ENCODE assay signal across 19 cellular contexts in the genomic region with DNA sequence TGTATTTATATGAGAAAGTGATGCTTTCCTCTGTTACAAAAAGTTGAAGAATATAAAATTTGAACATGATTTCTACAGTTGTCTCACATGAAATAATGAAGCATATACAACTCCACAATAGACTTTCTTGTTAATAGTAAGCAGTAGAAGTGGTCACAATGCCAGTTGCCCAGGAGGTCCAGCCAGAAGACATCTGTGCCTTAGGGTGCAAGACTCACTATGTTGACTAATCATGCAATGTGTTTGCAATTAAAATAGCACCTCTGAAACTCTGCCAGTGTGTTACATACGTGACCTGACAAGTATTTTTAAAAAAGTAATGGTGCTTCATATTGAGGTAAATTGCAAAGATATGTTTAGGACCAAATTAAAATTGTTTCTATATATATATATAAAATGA.
"Had no signal": no experiment of that assay in that cellular context is flagged by ENCODE, and none has a peak within 500 bp of the region (broad histone marks: within the 10 kb centered on the region; RNA-seq: fewer than 3 reads in every experiment).

No MANE protein-coding gene starts in this region.

- ATAC-seq: left cardiac atrium; left ventricle myocardium superior; natural killer cell treated with Interleukin-12 subunit alpha and Interleukin-12 subunit beta and Interleukin-15 and Interleukin-18, amount 100 ng/mL, for 72 hours; pancreas; right cardiac atrium had no signal

- H3K4me2 ChIP-seq: hepatocyte, neural progenitor cell had no signal

- H3K4me3 ChIP-seq: coronary artery, hepatocyte, lung, neural progenitor cell, pancreas had no signal

- H3K36me3 ChIP-seq: neural progenitor cell, pancreas had no signal

- H3K9me3 ChIP-seq: pancreas had no signal

- H3K9ac ChIP-seq: neural progenitor cell had no signal

- H3K27me3 ChIP-seq: hepatocyte, neural progenitor cell, pancreas had no signal

- DNase-seq: effector CD4-positive, alpha-beta T cell; endodermal cell; kidney; left cardiac atrium; left ventricle myocardium superior; mesenchymal stem cell; midbrain; occipital lobe; pancreas; right cardiac atrium; small intestine; stimulated activated CD4-positive, alpha-beta T cell treated with anti-CD3 and anti-CD28 coated beads, Interleukin-12 subunit alpha, Interleukin-12 subunit beta, amount 100 ng/mL, for 4 hours; stimulated activated CD4-positive, alpha-beta T cell treated with anti-CD3 and anti-CD28 coated beads, Interleukin-2, amount 100 ng/mL, for 48 hours; stimulated activated naive CD4-positive, alpha-beta T cell treated with Interleukin-2 at 50 U/mL for 16 hours had no signal

- H2AFZ ChIP-seq: hepatocyte, neural progenitor cell had no signal

- H3K27ac ChIP-seq: coronary artery, hepatocyte, neural progenitor cell, pancreas had no signal

- H3K4me1 ChIP-seq: neural progenitor cell, pancreas had no signal

- H3K79me2 ChIP-seq: hepatocyte had no signal
